Comparison of ENCODE assay signal across 38 cellular contexts in genomic region chr6:20362623-20363022, GRCh38.
"Had no signal": no experiment of that assay in that cellular context is flagged by ENCODE, and none has a peak within 500 bp of the region (broad histone marks: within the 10 kb centered on the region; RNA-seq: fewer than 3 reads in every experiment).

No MANE protein-coding gene starts in this region.

- H3K4me3 ChIP-seq: adrenal gland, body of pancreas, breast epithelium, Peyer's patch had no signal

- H3K27me3 Mint-ChIP-seq: activated CD8-positive, alpha-beta T cell treated with anti-CD3 and anti-CD28 coated beads for 36 hours; activated naive CD4-positive, alpha-beta T cell treated with anti-CD3 and anti-CD28 coated beads, Interleukin-2, amount 50 U/mL, for 24 hours; activated naive CD8-positive, alpha-beta T cell treated with anti-CD3 and anti-CD28 coated beads, Interleukin-2, amount 10 ng/mL, durations not matched to agents 7 days and 5 days; activated T-cell treated with anti-CD3 and anti-CD28 coated beads, Interleukin-2, amount 50 U/mL, for 24 hours had no signal

- ATAC-seq: activated CD8-positive, alpha-beta T cell treated with anti-CD3 and anti-CD28 coated beads for 36 hours; body of pancreas; PC-3; Right ventricle myocardium inferior; SK-N-SH treated with all-trans-retinoic acid at 6 μM for 48 hours had no signal

- H3K27ac ChIP-seq: adrenal gland, body of pancreas, breast epithelium, KMS-11, Peyer's patch, RWPE1, WERI-Rb-1 had no signal

- H3K27me3 ChIP-seq: adrenal gland, breast epithelium, Peyer's patch had no signal

- H3K9me3 Mint-ChIP-seq: activated naive CD4-positive, alpha-beta T cell treated with anti-CD3 and anti-CD28 coated beads, Interleukin-2, amount 50 U/mL, for 24 hours had no signal

- H3K36me3 ChIP-seq: adrenal gland, breast epithelium, Peyer's patch, WERI-Rb-1 had no signal

- H3K4me3 Mint-ChIP-seq: activated CD8-positive, alpha-beta T cell treated with anti-CD3 and anti-CD28 coated beads for 36 hours; activated naive CD4-positive, alpha-beta T cell treated with anti-CD3 and anti-CD28 coated beads, Interleukin-2, amount 50 U/mL, for 24 hours; activated naive CD8-positive, alpha-beta T cell treated with anti-CD3 and anti-CD28 coated beads, Interleukin-2, amount 10 ng/mL, durations not matched to agents 7 days and 5 days; activated T-cell treated with anti-CD3 and anti-CD28 coated beads, Interleukin-2, amount 50 U/mL, for 24 hours had no signal

- H3K4me1 ChIP-seq: adrenal gland, body of pancreas, breast epithelium, Peyer's patch had no signal

- H3K9me3 ChIP-seq: adrenal gland, body of pancreas, breast epithelium, Peyer's patch had no signal

- H3K27ac Mint-ChIP-seq: activated CD8-positive, alpha-beta T cell treated with anti-CD3 and anti-CD28 coated beads for 36 hours; activated naive CD4-positive, alpha-beta T cell treated with anti-CD3 and anti-CD28 coated beads, Interleukin-2, amount 50 U/mL, for 24 hours; activated naive CD8-positive, alpha-beta T cell treated with anti-CD3 and anti-CD28 coated beads, Interleukin-2, amount 10 ng/mL, durations not matched to agents 7 days and 5 days; activated T-cell treated with anti-CD3 and anti-CD28 coated beads, Interleukin-2, amount 50 U/mL, for 24 hours; activated T-helper 2 cell treated with anti-CD3 and anti-CD28 coated beads, Interferon-gamma antibody, Interleukin-2, Interleukin-4, amounts not matched to agents 10 μg/mL and 5 μg/mL and 100 μg/mL, durations not matched to agents 14 hours and 24 hours and 36 hours had no signal

- H3K36me3 Mint-ChIP-seq: activated naive CD4-positive, alpha-beta T cell treated with anti-CD3 and anti-CD28 coated beads, Interleukin-2, amount 50 U/mL, for 24 hours had no signal

- DNase-seq: activated CD4-positive, alpha-beta T cell treated with anti-CD3 and anti-CD28 coated beads for 1 hour; activated CD4-positive, alpha-beta T cell treated with anti-CD3 and anti-CD28 coated beads for 48 hours; activated CD4-positive, CD25-positive, alpha-beta regulatory T cell; activated CD8-positive, alpha-beta T cell treated with anti-CD3 and anti-CD28 coated beads for 36 hours; activated gamma-delta T cell; activated naive CD4-positive, alpha-beta T cell treated with Interleukin-2 at 50 U/mL for 16 hours; activated naive CD8-positive, alpha-beta T cell treated with anti-CD3 and anti-CD28 coated beads, Interleukin-2, amount 10 ng/mL, durations not matched to agents 7 days and 5 days; activated T-cell treated with anti-CD3 and anti-CD28 coated beads, Interleukin-2, amount 50 U/mL, for 24 hours; adrenal gland; body of pancreas; MM.1S; MV-4-11; NCI-H1092; NCI-H1417; NCI-H146; NCI-H187; NCI-H2029 treated with DMSO at 0.1 percent for 48 hours; NCI-H2107; NCI-H2171; NCI-H510A; NCI-H526; NCI-H748 treated with DMSO at 0.1 percent for 48 hours; NK-92 treated with Interleukin-12 subunit alpha and Interleukin-12 subunit beta, amount 100 ng/mL, for 24 hours; PC-3; Peyer's patch; SIG-M5; T-helper 1 cell; T-helper 2 cell; T-helper 9 cell; WERI-Rb-1 had no signal

- FAIRE-seq: astrocyte had no signal
